ENCODE assay signal across 9 cellular contexts in genomic region chr17:66900126-66901010, GRCh38.
A peak's percentile ranks its signal among the peaks of the same experiment; 100 is the strongest.
DNase-seq lines count a peak whose midpoint lies in the region; ATAC-seq, FAIRE-seq and TF ChIP-seq lines count a peak whose summit lies in the region.
"Had no signal": no experiment of that assay in that cellular context is flagged by ENCODE, and none has a peak within 500 bp of the region (broad histone marks: within the 10 kb centered on the region; RNA-seq: fewer than 3 reads in every experiment).

No MANE protein-coding gene starts in this region.

- H3K9me3 ChIP-seq in A549 (no peaks in the 10 kb centered on the region), SK-N-SH (no peaks in the 10 kb centered on the region), small intestine (ENCODE audit: control insufficient read depth, low read depth) (no peaks in the 10 kb centered on the region)

- H3K36me3 ChIP-seq in SK-N-SH (replicated peaks in 1 of 2; ENCODE audit: control insufficient read depth in 1 of 2, insufficient read depth in 2 of 2, low read length in 1 of 2) (no peaks in the 10 kb centered on the region), small intestine (ENCODE audit: control insufficient read depth in 2 of 2, insufficient read depth in 2 of 2, low read length in 2 of 2) (no peaks in the 10 kb centered on the region)

- H2AFZ ChIP-seq in SK-N-SH (ENCODE audit: low read depth) = no peak overlapping the region

- TF ChIP-seq EP300 in A549 (IDR thresholded peaks at IDR 0.05) (no peak), SK-N-SH (IDR thresholded peaks at IDR 0.05; ENCODE audit: borderline replicate concordance in 1 of 2, low read depth in 1 of 2, low read length in 1 of 2) (no peak)

- H3K27ac ChIP-seq in A549 = 0 out of 6 replicates have a peak overlapping the region, but pooled peaks of 1 of the 2 experiments have one; percentile 9
- no peak overlapping the region for H3K27ac ChIP-seq in SK-N-SH (ENCODE audit: low read depth in 2 of 2, low read length in 1 of 2)
- H3K27ac ChIP-seq in small intestine (ENCODE audit: low read depth in 1 of 2, low read length in 1 of 2) = no peak overlapping the region

- POLR2A ChIA-PET in A549 (lab: Yijun Ruan, JAX) (no interaction called here), GM10248 (lab: Yijun Ruan, JAX) (no interaction called here), SK-N-SH (lab: Yijun Ruan, JAX) (interaction anchor here (1.4 kb wide), 1 partner anchor 175 kb away, joined by 7 read pairs; no protein-coding TSS in a partner anchor)

- no peak overlapping the region for H3K4me3 Mint-ChIP-seq in glutamatergic neuron (ENCODE audit: unreplicated experiment)
- H3K4me3 Mint-ChIP-seq in activated CD8-positive, alpha-beta memory T cell treated with anti-CD3 and anti-CD28 coated beads, Interleukin-2, amount 10 ng/mL, durations not matched to agents 7 days and 5 days = no peak overlapping the region

- no peaks in the 10 kb centered on the region for H4K20me1 ChIP-seq in SK-N-SH (ENCODE audit: insufficient read depth)

- H3K27me3 ChIP-seq in SK-N-SH (ENCODE audit: insufficient read depth) (peaks cover 2% of the 10 kb centered on the region; the same call in 1 of the 2 replicates), small intestine (ENCODE audit: control insufficient read depth in 2 of 2, insufficient read depth in 2 of 2, low read length in 2 of 2) (peaks cover 0 to 2% of the 10 kb centered on the region in 2 donors)

- peaks cover 7% of the 10 kb centered on the region for H3K4me1 Mint-ChIP-seq in glutamatergic neuron (ENCODE audit: low read depth, unreplicated experiment)
- no peaks in the 10 kb centered on the region for H3K4me1 Mint-ChIP-seq in activated CD8-positive, alpha-beta memory T cell treated with anti-CD3 and anti-CD28 coated beads, Interleukin-2, amount 10 ng/mL, durations not matched to agents 7 days and 5 days

- peak; percentile 71 to 72 for TF ChIP-seq RAD21 in A549 (conservative IDR thresholded peaks at IDR 0.05 in 1 of 2, IDR thresholded peaks at IDR 0.05 in 1 of 2)
- TF ChIP-seq RAD21 in SK-N-SH (IDR thresholded peaks at IDR 0.05; ENCODE audit: low read length) = peak; percentile 76

- no peaks in the 10 kb centered on the region for H3K79me2 ChIP-seq in SK-N-SH (ENCODE audit: insufficient read depth)

- H3K9me2 ChIP-seq in SK-N-SH = no peaks in the 10 kb centered on the region

- no peak overlapping the region for H3K9ac ChIP-seq in SK-N-SH

- FAIRE-seq in A549 (lab: Jason Lieb, UNC) (no peak), small intestine (lab: Jason Lieb, UNC) (no peak), GM12891 (lab: Jason Lieb, UNC) (no peak)

- DNase-seq in A549 (ENCODE audit: low read depth in 1 of 2, low spot score in 1 of 2) (peak; percentile 32 to 39), GM10248 (ENCODE audit: extremely low spot score) (no peak), SK-N-SH (peak; percentile 60), glutamatergic neuron (no peak), small intestine (no peak), GM12891 (ENCODE audit: insufficient read length, low spot score) (no peak)
- DNase-seq in activated CD8-positive, alpha-beta memory T cell treated with anti-CD3 and anti-CD28 coated beads, Interleukin-2, amount 10 ng/mL, durations not matched to agents 7 days and 5 days = no peak
- DNase-seq: T-helper 2 cell had no signal

- TF ChIP-seq POLR2A in A549 (IDR thresholded peaks at IDR 0.05; ENCODE audit: low read length) (no peak), GM12891 (IDR thresholded peaks at IDR 0.05; ENCODE audit: low read depth, low read length) (no peak)

- H3K9me3 Mint-ChIP-seq in glutamatergic neuron (ENCODE audit: unreplicated experiment) = peaks cover 7% of the 10 kb centered on the region
- no peaks in the 10 kb centered on the region for H3K9me3 Mint-ChIP-seq in activated CD8-positive, alpha-beta memory T cell treated with anti-CD3 and anti-CD28 coated beads, Interleukin-2, amount 10 ng/mL, durations not matched to agents 7 days and 5 days (ENCODE audit: low read depth)

- H3K4me2 ChIP-seq in A549 (no peak overlapping the region), SK-N-SH (no peak overlapping the region)

- H3K4me1 ChIP-seq in A549 (peaks cover 19% of the 10 kb centered on the region), SK-N-SH (ENCODE audit: control insufficient read depth in 1 of 2, insufficient read depth in 2 of 2, low read depth in 1 of 2, low read length in 1 of 2) (peaks cover 8 to 12% of the 10 kb centered on the region in 2 experiments; a peak in 3 of 4 replicates), small intestine (ENCODE audit: control insufficient read depth in 2 of 2, insufficient read depth in 1 of 2, low read depth in 1 of 2, low read length in 1 of 2) (no peaks in the 10 kb centered on the region)

- TF ChIP-seq CTCF in A549 (IDR thresholded peaks at IDR 0.05) (peak; percentile 82), GM10248 (IDR thresholded peaks at IDR 0.05; ENCODE audit: control extremely low read depth, extremely low read depth, low read depth, missing control alignments) (peak; percentile 9), SK-N-SH (IDR thresholded peaks at IDR 0.05) (peak; percentile 74), glutamatergic neuron (IDR thresholded peaks at IDR 0.05; ENCODE audit: partially characterized antibody, unreplicated experiment) (peak; percentile 39)

- H3F3A ChIP-seq in SK-N-SH (replicated peaks; ENCODE audit: insufficient read depth) = no peaks in the 10 kb centered on the region

- H3K27ac Mint-ChIP-seq in glutamatergic neuron (ENCODE audit: unreplicated experiment) = no peak overlapping the region
- H3K27ac Mint-ChIP-seq in activated CD8-positive, alpha-beta memory T cell treated with anti-CD3 and anti-CD28 coated beads, Interleukin-2, amount 10 ng/mL, durations not matched to agents 7 days and 5 days = no peak overlapping the region

- H3K4me3 ChIP-seq in A549 = no peak overlapping the region
- H3K4me3 ChIP-seq in SK-N-SH (ENCODE audit: low read depth in 2 of 2, low read length in 1 of 2) = no peak overlapping the region
- no peak overlapping the region for H3K4me3 ChIP-seq in small intestine (ENCODE audit: low read depth in 1 of 2, low read length in 2 of 2)

- H3K36me3 Mint-ChIP-seq in glutamatergic neuron (ENCODE audit: unreplicated experiment) = no peaks in the 10 kb centered on the region
- no peaks in the 10 kb centered on the region for H3K36me3 Mint-ChIP-seq in activated CD8-positive, alpha-beta memory T cell treated with anti-CD3 and anti-CD28 coated beads, Interleukin-2, amount 10 ng/mL, durations not matched to agents 7 days and 5 days

- peaks cover 3% of the 10 kb centered on the region for H3K27me3 Mint-ChIP-seq in glutamatergic neuron (ENCODE audit: unreplicated experiment)
- H3K27me3 Mint-ChIP-seq in activated CD8-positive, alpha-beta memory T cell treated with anti-CD3 and anti-CD28 coated beads, Interleukin-2, amount 10 ng/mL, durations not matched to agents 7 days and 5 days = peaks cover 7% of the 10 kb centered on the region

- 45% methylated on average over 9 of the region's 9 CpGs for WGBS in A549 (ENCODE audit: missing lambda C conversion rate)
- WGBS in SK-N-SH (ENCODE audit: low lambda C conversion rate) = 64% methylated on average over 9 of the region's 9 CpGs
- 68 to 69% (median 69%) methylated on average over 9 of the region's 9 CpGs for WGBS in small intestine, 3 donors

- CTCF ChIA-PET in A549 (lab: Yijun Ruan, JAX) = interaction anchor here (0.6 to 6.0 kb wide), 28 partner anchors 9 to 700 kb away, joined by 3 to 36 read pairs (median 4); no protein-coding TSS in a partner anchor
- CTCF ChIA-PET in GM10248 (lab: Yijun Ruan, JAX) = interaction anchor here (0.9 to 1.7 kb wide), 3 partner anchors 9 to 172 kb away, joined by 3 to 7 read pairs (median 7); no protein-coding TSS in a partner anchor
- CTCF ChIA-PET in SK-N-SH (lab: Yijun Ruan, JAX) = interaction anchor here (0.6 to 12.8 kb wide), 48 partner anchors 8 to 748 kb away, joined by 3 to 460 read pairs (median 4); partner anchors contain the start of gene HELZ
- CTCF ChIA-PET in activated CD8-positive, alpha-beta memory T cell treated with anti-CD3 and anti-CD28 coated beads, Interleukin-2, amount 10 ng/mL, durations not matched to agents 7 days and 5 days (lab: Charles Lee) = interaction anchor here (1.1 to 1.4 kb wide), 3 partner anchors 66 to 183 kb away, joined by 3 to 4 read pairs (median 4); no protein-coding TSS in a partner anchor

- peak in 1 of 2 experiments; percentile 30; a peak in 3 of 6 replicates for ATAC-seq in A549
- no peak for ATAC-seq in HG02970 (IDR thresholded peaks at IDR 0.05; ENCODE audit: low FRiP score, unreplicated experiment)
- no peak for ATAC-seq in activated CD8-positive, alpha-beta memory T cell treated with anti-CD3 and anti-CD28 coated beads, Interleukin-2, amount 10 ng/mL, durations not matched to agents 7 days and 5 days

TF ChIP-seq in A549, 52 proteins besides CTCF, POLR2A, EP300 and RAD21:
- TF ChIP-seq MAZ (IDR thresholded peaks at IDR 0.05; ENCODE audit: borderline replicate concordance, low read depth, low read length) (no peak), NFE2L2 (conservative IDR thresholded peaks at IDR 0.05; ENCODE audit: low read length) (no peak), SMC3 (IDR thresholded peaks at IDR 0.05) (peak; percentile 76)
TF ChIP-seq in A549: peak in this region for 1.

TF ChIP-seq in SK-N-SH, 30 proteins besides CTCF, POLR2A, EP300 and RAD21:
- TF ChIP-seq NRF1 (IDR thresholded peaks at IDR 0.05; ENCODE audit: low read depth, low read length) = no peak
- TF ChIP-seq SMC3 (IDR thresholded peaks at IDR 0.05; ENCODE audit: low read depth, low read length) = peak; percentile 56
- TF ChIP-seq TAF1 (IDR thresholded peaks at IDR 0.05; ENCODE audit: borderline replicate concordance, low read depth, low read length) = no peak
TF ChIP-seq in SK-N-SH: peak in this region for 1.

TF ChIP-seq in GM12891, 5 proteins besides CTCF, POLR2A, EP300 and RAD21:
- TF ChIP-seq SPI1 (IDR thresholded peaks at IDR 0.05; ENCODE audit: low read depth, low read length) (no peak), POU2F2 (IDR thresholded peaks at IDR 0.05; ENCODE audit: low read depth, low read length) (no peak), POLR2AphosphoS5 (IDR thresholded peaks at IDR 0.05; ENCODE audit: low read depth, low read length) (no peak), TAF1 (IDR thresholded peaks at IDR 0.05; ENCODE audit: low read depth, low read length) (no peak), PAX5 (IDR thresholded peaks at IDR 0.05; ENCODE audit: insufficient read depth, low read length, severe bottlenecking) (no peak)

Comparison
In these comparisons a context has a peak if more than half of its experiments do, and no peak if none do; other contexts are left out.
1. DNase-seq: peak in A549 (2 of 2) and SK-N-SH (single experiment); none in GM10248 (single experiment), glutamatergic neuron (single experiment), small intestine (single experiment), activated CD8-positive, alpha-beta memory T cell treated with anti-CD3 and anti-CD28 coated beads, Interleukin-2, amount 10 ng/mL, durations not matched to agents 7 days and 5 days (single experiment) and GM12891 (single experiment).
2. CTCF ChIP-seq: peak in every context shown above with its lines; median percentile 82 in A549; 74 in SK-N-SH; 39 in glutamatergic neuron; 9 in GM10248.
3. Of the 12 proteins assayed by ChIP-seq in both A549 and SK-N-SH: peak only in A549: none; only in SK-N-SH: none; in both: CTCF, RAD21 and SMC3; in neither: 9.